In genomic region chr15:57217716-57218598, GRCh38 we compare ENCODE assay signal across 11 cellular contexts.
DNase-seq lines count a peak whose midpoint lies in the region; ATAC-seq, FAIRE-seq and TF ChIP-seq lines count a peak whose summit lies in the region.
"Had no signal": no experiment of that assay in that cellular context is flagged by ENCODE, and none has a peak within 500 bp of the region (broad histone marks: within the 10 kb centered on the region; RNA-seq: fewer than 3 reads in every experiment).

No MANE protein-coding gene starts in this region.

- TF ChIP-seq POLR2A in K562 (conservative IDR thresholded peaks at IDR 0.05) = no peak

- TF ChIP-seq EP300 in K562 (IDR thresholded peaks at IDR 0.05; ENCODE audit: low read length) = no peak

- H3K4me3 Mint-ChIP-seq in naive B cell = peak overlapping the region in 5 of 8 donors; percentile 13 to 69 (median 37)
- H3K4me3 Mint-ChIP-seq: activated T-helper 1 cell treated with anti-CD3 and anti-CD28 coated beads, Interleukin-12 subunit alpha, Interleukin-12 subunit beta, Interleukin-2, Interleukin-4 antibody, amounts not matched to agents 30 ng/mL and 10 ng/mL and 1 ng/mL, durations not matched to agents 14 hours and 24 hours and 36 hours had no signal

- BruUV-seq in K562 (replicated peaks; lab: Mats Ljungman, UMichigan) = no TSS peak

- H3K4me2 ChIP-seq in BLaER1 (peak overlapping the region; percentile 45; the same call in 1 of the 2 replicates), K562 (ENCODE audit: insufficient read depth, low read length) (no peak overlapping the region)

- no peak overlapping the region for H2AFZ ChIP-seq in K562 (ENCODE audit: low read depth, low read length)

- H3K27me3 Mint-ChIP-seq in naive B cell = no peaks in the 10 kb centered on the region
- H3K27me3 Mint-ChIP-seq: progenitor cell of endocrine pancreas had no signal

- intact Hi-C loops in K562 (cut with micrococcal nuclease) = loop anchor here (10.0 kb wide), 2 partner anchors 203 to 723 kb away; no protein-coding TSS in a partner anchor

- peak; percentile 90 for DNase-seq in LHCN-M2 (ENCODE audit: low read depth)
- DNase-seq in K562 (ENCODE audit: extremely low read depth in 1 of 4, low spot score in 3 of 4) = no peak
- DNase-seq in naive B cell = no peak
- DNase-seq in HPDE6-E6E7 (ENCODE audit: extremely low spot score) = no peak
- no peak for DNase-seq in hepatic stellate cell (ENCODE audit: low spot score)
- DNase-seq: GDM1 had no signal

- in situ Hi-C loops in K562 (cut with MboI) = no loop called here

- no peak overlapping the region for H3K9ac ChIP-seq in BLaER1
- H3K9ac ChIP-seq in K562 (ENCODE audit: insufficient read depth in 1 of 2, low read depth in 2 of 2, low read length in 2 of 2) = no peak overlapping the region

- no peak for FAIRE-seq in K562 (lab: Jason Lieb, UNC)

- ATAC-seq in K562 = no peak
- peak in 1 of 2 donors; percentile 27 for ATAC-seq in naive B cell (ENCODE audit: low read depth in 2 of 2)
- no peak for ATAC-seq in HG02759 (IDR thresholded peaks at IDR 0.05; ENCODE audit: unreplicated experiment)
- ATAC-seq in HG02840 (IDR thresholded peaks at IDR 0.05; ENCODE audit: low FRiP score, unreplicated experiment) = no peak

- no peak for TF ChIP-seq RAD21 in K562 (CRISPR knock-in tag; conservative IDR thresholded peaks at IDR 0.05 in 1 of 2, IDR thresholded peaks at IDR 0.05 in 1 of 2)

- H3K4me1 ChIP-seq in BLaER1 (peaks cover 31% of the 10 kb centered on the region), K562 (replicated peaks in 1 of 2; ENCODE audit: control insufficient read depth in 2 of 2, insufficient read depth in 2 of 2, low read length in 2 of 2) (peaks cover 3 to 12% of the 10 kb centered on the region in 2 experiments; a peak in 2 of 5 replicates)

- H3K79me2 ChIP-seq in K562 (ENCODE audit: control insufficient read depth, insufficient read depth, low read length) = peaks cover 27% of the 10 kb centered on the region

- H3K9me1 ChIP-seq in K562 (ENCODE audit: control insufficient read depth, insufficient read depth, low read length) = no peaks in the 10 kb centered on the region

- H3K9me3 ChIP-seq in BLaER1 (no peaks in the 10 kb centered on the region), K562 (replicated peaks; ENCODE audit: control insufficient read depth, insufficient read depth, low read depth, low read length) (no peaks in the 10 kb centered on the region)

- H3K27me3 ChIP-seq in BLaER1 (no peaks in the 10 kb centered on the region), K562 (ENCODE audit: control insufficient read depth in 2 of 2, insufficient read depth in 2 of 2, low read length in 2 of 2) (no peaks in the 10 kb centered on the region)

- H3K27ac ChIP-seq in BLaER1 = no peak overlapping the region
- no peak overlapping the region for H3K27ac ChIP-seq in K562 (ENCODE audit: extremely low read depth, low read depth, low read length)

- H3K9me3 Mint-ChIP-seq in naive B cell = no peaks in the 10 kb centered on the region
- H3K9me3 Mint-ChIP-seq: activated T-helper 1 cell treated with anti-CD3 and anti-CD28 coated beads, Interleukin-12 subunit alpha, Interleukin-12 subunit beta, Interleukin-2, Interleukin-4 antibody, amounts not matched to agents 30 ng/mL and 10 ng/mL and 1 ng/mL, durations not matched to agents 14 hours and 24 hours and 36 hours had no signal

- WGBS in K562 (ENCODE audit: insufficient coverage, low coverage, missing lambda C conversion rate) = 48% methylated on average over 9 of the region's 9 CpGs

- CTCF ChIA-PET in K562 (lab: Yijun Ruan, JAX; ENCODE audit: low intra/inter-chr PET ratio) = no interaction called here

- peak overlapping the region in 1 of 6 donors; percentile 63 for H3K27ac Mint-ChIP-seq in naive B cell
- H3K27ac Mint-ChIP-seq: activated T-helper 1 cell treated with anti-CD3 and anti-CD28 coated beads, Interleukin-12 subunit alpha, Interleukin-12 subunit beta, Interleukin-2, Interleukin-4 antibody, amounts not matched to agents 30 ng/mL and 10 ng/mL and 1 ng/mL, durations not matched to agents 14 hours and 24 hours and 36 hours; progenitor cell of endocrine pancreas had no signal

- H4K20me1 ChIP-seq in BLaER1 (peaks cover 83% of the 10 kb centered on the region), K562 (replicated peaks; ENCODE audit: control insufficient read depth, insufficient read depth, low read length) (no peaks in the 10 kb centered on the region; the same call in 1 of the 2 replicates)

- H3K36me3 ChIP-seq in BLaER1 = no peaks in the 10 kb centered on the region
- H3K36me3 ChIP-seq in K562 (ENCODE audit: control insufficient read depth, insufficient read depth, low read length) = no peaks in the 10 kb centered on the region

- POLR2A ChIA-PET in K562 (lab: Yijun Ruan, JAX) = interaction anchor here (0.5 to 1.2 kb wide), 2 partner anchors 14 to 548 kb away, joined by 3 read pairs; no protein-coding TSS in a partner anchor

- no peak overlapping the region for H3K4me3 ChIP-seq in BLaER1
- no peak overlapping the region for H3K4me3 ChIP-seq in K562

- TF ChIP-seq CTCF in K562 (IDR thresholded peaks at IDR 0.05 in 2 of 3, conservative IDR thresholded peaks at IDR 0.05 in 1 of 3; ENCODE audit: insufficient read depth in 2 of 3, low read depth in 1 of 3, low read length in 3 of 3) = no peak

- H3K4me1 Mint-ChIP-seq in naive B cell = peaks cover 21 to 47% (median 46%) of the 10 kb centered on the region in 3 donors

- H3K36me3 Mint-ChIP-seq in naive B cell = no peaks in the 10 kb centered on the region

TF ChIP-seq in K562, 482 proteins besides CTCF, POLR2A, EP300 and RAD21:
- no peak for TF ChIP-seq MAFG (tag; conservative IDR thresholded peaks at IDR 0.05)
- TF ChIP-seq PRDM10 (IDR thresholded peaks at IDR 0.05; ENCODE audit: partially characterized antibody) = peak; percentile 26
